8 cellular contexts compared by ENCODE assay signal in the genomic region with DNA sequence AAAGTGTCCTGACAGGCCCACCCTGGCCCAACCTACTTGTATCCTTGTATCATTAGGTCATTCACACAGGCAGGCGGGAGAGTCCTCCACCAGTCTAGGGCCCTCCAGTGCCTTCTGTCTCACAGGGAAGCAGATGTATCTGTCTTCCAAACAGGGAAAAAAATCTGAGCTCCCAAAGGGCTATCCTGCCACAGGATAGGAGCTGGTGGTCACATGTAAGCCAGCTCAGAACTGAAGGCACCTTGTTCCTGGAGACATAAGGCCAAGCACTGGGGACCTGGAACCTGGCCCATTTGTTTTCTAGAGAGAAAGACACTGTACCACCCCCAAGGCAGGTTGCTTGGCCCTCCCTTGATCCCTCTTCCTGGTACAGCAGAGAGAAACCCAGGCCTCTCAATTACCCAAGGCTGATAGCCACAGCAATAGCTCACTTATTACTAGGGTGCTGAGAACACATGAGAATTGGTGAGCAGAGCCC. TPM values are rescaled to one million over a fixed set of nuclear protein-coding genes. Genes with fewer than 3 reads are reported as not detected.
DNase-seq lines count a peak whose midpoint lies in the region; ATAC-seq, FAIRE-seq and TF ChIP-seq lines count a peak whose summit lies in the region.

No MANE protein-coding gene starts in this region.

- no peaks in the 10 kb centered on the region for H4K20me1 ChIP-seq in HepG2 (ENCODE audit: insufficient read depth, low read length)

- H3K4me2 ChIP-seq in HepG2 (ENCODE audit: low read depth, low read length): peak overlapping the region; percentile 82; the same call in 1 of the 2 replicates

- no peaks in the 10 kb centered on the region for H3K36me3 ChIP-seq in HepG2 (replicated peaks in 1 of 2; ENCODE audit: control insufficient read depth in 1 of 2, insufficient read depth in 2 of 2, low read length in 2 of 2)

- no peaks in the 10 kb centered on the region for H3K79me2 ChIP-seq in HepG2 (ENCODE audit: insufficient read depth, low read length)

- TF ChIP-seq EP300 in HepG2 (IDR thresholded peaks at IDR 0.05; ENCODE audit: low read depth in 2 of 2, low read length in 2 of 2) (no peak), HepG2 (CRISPR knock-in tag; IDR thresholded peaks at IDR 0.05; ENCODE audit: borderline replicate concordance) (no peak)

- H3K4me1 Mint-ChIP-seq in activated CD4-positive, alpha-beta T cell treated with anti-CD3 and anti-CD28 coated beads for 36 hours: peaks cover 5% of the 10 kb centered on the region
- peaks cover 7% of the 10 kb centered on the region for H3K4me1 Mint-ChIP-seq in activated CD4-positive, alpha-beta memory T cell treated with anti-CD3 and anti-CD28 coated beads for 36 hours (ENCODE audit: low read depth)

- H3K27me3 ChIP-seq in HepG2 (ENCODE audit: control insufficient read depth in 1 of 2, insufficient read depth in 2 of 2, low read length in 2 of 2): peaks cover 5 to 67% of the 10 kb centered on the region in 2 experiments; a peak in 4 of 5 replicates

- no TSS peak for BruUV-seq in HepG2 (replicated peaks; lab: Mats Ljungman, UMichigan)

- no peak overlapping the region for H3K27ac ChIP-seq in HepG2 (ENCODE audit: extremely low read length, insufficient read depth, low read length)

- no peak for TF ChIP-seq CTCF in HepG2 (CRISPR knock-in tag; IDR thresholded peaks at IDR 0.05)

- in situ Hi-C loops in HepG2 (cut with HindIII; ENCODE audit: extremely low pct_ligation_motif_present, low pct_unique_long_range_greater_than_20kb) (no loop called here), ACHN (cut with HindIII; ENCODE audit: low pct_ligation_motif_present, low pct_unique_long_range_greater_than_20kb, low sequenced_read_pairs) (no loop called here)

- FAIRE-seq in HepG2 (lab: Jason Lieb, UNC): no peak

- intact Hi-C loops in activated CD4-positive, alpha-beta T cell treated with anti-CD3 and anti-CD28 coated beads for 36 hours (cut with DNase I, micrococcal nuclease): loop anchor here (1.0 to 2.0 kb wide), 2 partner anchors 19 to 25 kb away; partner anchors contain the start of genes PLEKHH1 (in 1 of the 2) and TMEM229B (in 1 of the 2)
- intact Hi-C loops in activated CD4-positive, alpha-beta memory T cell treated with anti-CD3 and anti-CD28 coated beads for 36 hours (cut with micrococcal nuclease): no loop called here
- intact Hi-C loops in HepG2 (cut with micrococcal nuclease; ENCODE audit: unreplicated experiment): no loop called here

- 67% methylated on average over 1 of the region's 1 CpG for whole genome bisulfite sequencing in HepG2 (ENCODE audit: low lambda C conversion rate)

- CTCF ChIA-PET in activated CD4-positive, alpha-beta T cell treated with anti-CD3 and anti-CD28 coated beads for 36 hours (lab: Charles Lee): interaction anchor here (0.6 to 1.4 kb wide), 6 partner anchors 12 to 1528 kb away, joined by 3 to 7 read pairs (median 4); partner anchors contain the start of gene PLEKHH1
- CTCF ChIA-PET in activated CD4-positive, alpha-beta memory T cell treated with anti-CD3 and anti-CD28 coated beads for 36 hours (lab: Charles Lee): interaction anchor here (1.2 to 3.7 kb wide), 6 partner anchors 13 to 191 kb away, joined by 3 to 18 read pairs (median 8); no protein-coding TSS in a partner anchor
- CTCF ChIA-PET in HepG2 (lab: Yijun Ruan, JAX; ENCODE audit: low intra/inter-chr PET ratio, low total read pairs): no interaction called here

- peaks cover 25% of the 10 kb centered on the region for H3K4me1 ChIP-seq in HepG2 (ENCODE audit: insufficient read depth, low read length)

- POLR2A ChIA-PET in activated CD4-positive, alpha-beta T cell treated with anti-CD3 and anti-CD28 coated beads for 36 hours (lab: Charles Lee): interaction anchor here (0.6 kb wide), 1 partner anchor 241 kb away, joined by 3 read pairs; no protein-coding TSS in a partner anchor
- POLR2A ChIA-PET in activated CD4-positive, alpha-beta memory T cell treated with anti-CD3 and anti-CD28 coated beads for 36 hours (lab: Charles Lee): no interaction called here
- POLR2A ChIA-PET in HepG2 (lab: Yijun Ruan, JAX): interaction anchor here (0.8 kb wide), 1 partner anchor 13 kb away, joined by 4 read pairs; no protein-coding TSS in a partner anchor

- H3K9me3 ChIP-seq in HepG2 (ENCODE audit: low read length): no peaks in the 10 kb centered on the region

- no peak for ATAC-seq in activated CD4-positive, alpha-beta T cell treated with anti-CD3 and anti-CD28 coated beads for 36 hours
- ATAC-seq in HepG2: peak; percentile 63

- H3K9me3 Mint-ChIP-seq in activated CD4-positive, alpha-beta T cell treated with anti-CD3 and anti-CD28 coated beads for 36 hours (ENCODE audit: low read depth): no peaks in the 10 kb centered on the region
- H3K9me3 Mint-ChIP-seq in activated CD4-positive, alpha-beta memory T cell treated with anti-CD3 and anti-CD28 coated beads for 36 hours: no peaks in the 10 kb centered on the region

- no peak for TF ChIP-seq POLR2A in HepG2 (IDR thresholded peaks at IDR 0.05; ENCODE audit: insufficient read depth in 1 of 2, low read depth in 2 of 2, low read length in 2 of 2)

- no peaks in the 10 kb centered on the region for H3K27me3 Mint-ChIP-seq in activated CD4-positive, alpha-beta T cell treated with anti-CD3 and anti-CD28 coated beads for 36 hours
- no peaks in the 10 kb centered on the region for H3K27me3 Mint-ChIP-seq in activated CD4-positive, alpha-beta memory T cell treated with anti-CD3 and anti-CD28 coated beads for 36 hours

- no peaks in the 10 kb centered on the region for H3K36me3 Mint-ChIP-seq in activated CD4-positive, alpha-beta T cell treated with anti-CD3 and anti-CD28 coated beads for 36 hours (ENCODE audit: low read depth)
- H3K36me3 Mint-ChIP-seq in activated CD4-positive, alpha-beta memory T cell treated with anti-CD3 and anti-CD28 coated beads for 36 hours: no peaks in the 10 kb centered on the region

- no peak for TF ChIP-seq RAD21 in HepG2 (CRISPR knock-in tag; IDR thresholded peaks at IDR 0.05)

- no peak overlapping the region for H3K27ac Mint-ChIP-seq in activated CD4-positive, alpha-beta T cell treated with anti-CD3 and anti-CD28 coated beads for 36 hours
- no peak overlapping the region for H3K27ac Mint-ChIP-seq in activated CD4-positive, alpha-beta memory T cell treated with anti-CD3 and anti-CD28 coated beads for 36 hours

- H3K4me3 Mint-ChIP-seq in activated CD4-positive, alpha-beta T cell treated with anti-CD3 and anti-CD28 coated beads for 36 hours: peak overlapping the region; percentile 70
- peak overlapping the region; percentile 61 for H3K4me3 Mint-ChIP-seq in activated CD4-positive, alpha-beta memory T cell treated with anti-CD3 and anti-CD28 coated beads for 36 hours

- peak overlapping the region in 1 of 3 experiments; percentile 76; a peak in 1 of 6 replicates for H3K4me3 ChIP-seq in HepG2 (replicated peaks in 1 of 3; ENCODE audit: insufficient read depth in 1 of 3, low read depth in 2 of 3, low read length in 3 of 3)

- DNase-seq in activated CD4-positive, alpha-beta T cell treated with anti-CD3 and anti-CD28 coated beads for 36 hours: no peak
- no peak for DNase-seq in activated CD4-positive, alpha-beta T cell treated with anti-CD3 and anti-CD28 coated beads, Interleukin-2, amount 50 U/mL, for 1 hour
- DNase-seq in activated CD4-positive, alpha-beta memory T cell treated with anti-CD3 and anti-CD28 coated beads for 36 hours: no peak
- DNase-seq in HepG2 (ENCODE audit: low spot score) (no peak), superior temporal gyrus (ENCODE audit: extremely low spot score) (peak; percentile 12), NCI-H1930 (lab: John Stamatoyannopoulos, UW) (no peak), ACHN (no peak)
- DNase-seq in stimulated activated naive CD4-positive, alpha-beta T cell (lab: John Stamatoyannopoulos, UW): no peak

- no peak overlapping the region for H3K9ac ChIP-seq in HepG2 (ENCODE audit: insufficient read depth, low read depth, low read length)

- no peak overlapping the region for H2AFZ ChIP-seq in HepG2 (ENCODE audit: low read length)

RNA-seq across cellular contexts. Expression of gene PLEKHH1, which starts 19.4 kb away (rescaled TPM):
- total RNA-seq in activated CD4-positive, alpha-beta T cell treated with anti-CD3 and anti-CD28 coated beads for 36 hours: 1 to 10 TPM; 4.1 to 5.7 TPM
- total RNA-seq in activated CD4-positive, alpha-beta memory T cell treated with anti-CD3 and anti-CD28 coated beads for 36 hours: 1 to 10 TPM; 1.7 to 1.9 TPM
- total RNA-seq in HepG2 (2016; rRNA removed; fragmentation: Illumina TruSeq; extraction: Trizol): 4.8 and 8.6 TPM in 2 replicates
- total RNA-seq in HepG2 (2016; cell fraction: cytosol; rRNA removed; fragmentation: Illumina TruSeq; extraction: Trizol; ENCODE audit: low read depth): 3.3 and 4.8 TPM in 2 replicates
- total RNA-seq in HepG2 (2016; cell fraction: insoluble cytoplasmic fraction; rRNA removed; fragmentation: Illumina TruSeq; extraction: Trizol): 4.6 and 7.6 TPM in 2 replicates
- 3.6 and 3.9 TPM in 2 replicates for total RNA-seq in HepG2 (2016; cell fraction: membrane; rRNA removed; fragmentation: Illumina TruSeq; extraction: Trizol)
- 12.0 and 12.8 TPM in 2 replicates for total RNA-seq in HepG2 (2016; cell fraction: nucleus; rRNA removed; fragmentation: Illumina TruSeq; extraction: Trizol)
- polyA plus RNA-seq in HepG2 (2011; rRNA removed): 15.4 and 15.8 TPM in 2 replicates
- polyA plus RNA-seq in HepG2 (2011; cell fraction: cytosol; rRNA removed): 5.2 and 5.8 TPM in 2 replicates
- polyA plus RNA-seq in HepG2 (2011; cell fraction: nucleus; rRNA removed): 49.9 and 50.8 TPM in 2 replicates
- polyA plus RNA-seq in HepG2 (2012): 7.8 and 9.0 TPM in 2 replicates
- 0.53 and 0.76 TPM in 2 replicates for polyA plus RNA-seq in HepG2 (2016; cell fraction: cytosol; fragmentation: Illumina TruSeq; extraction: Trizol; ENCODE audit: low read depth)
- polyA plus RNA-seq in HepG2 (2016; cell fraction: insoluble cytoplasmic fraction; fragmentation: Illumina TruSeq; extraction: Trizol; ENCODE audit: low read depth): 4.0 and 7.4 TPM in 2 replicates
- 1.5 TPM in 2 replicates for polyA plus RNA-seq in HepG2 (2016; cell fraction: membrane; fragmentation: Illumina TruSeq; extraction: Trizol; ENCODE audit: low read depth)
- 35.8 and 36.7 TPM in 2 replicates for polyA plus RNA-seq in HepG2 (2016; cell fraction: nucleus; fragmentation: Illumina TruSeq; extraction: Trizol; ENCODE audit: insufficient read depth, low read depth)
- 14.0 and 15.2 TPM in 2 replicates for polyA minus RNA-seq in HepG2 (2011; rRNA and poly(A)+ RNA removed; ENCODE audit: low replicate concordance)
- 4.4 and 6.2 TPM in 2 replicates for polyA minus RNA-seq in HepG2 (2011; cell fraction: cytosol; rRNA and poly(A)+ RNA removed)
- polyA minus RNA-seq in HepG2 (2011; cell fraction: nucleus; rRNA and poly(A)+ RNA removed): 22.7 and 29.6 TPM in 2 replicates

RNA-seq across cellular contexts. Expression of gene TMEM229B, which starts 25.1 kb away (rescaled TPM):
- 1 to 10 TPM; 1.3 to 1.5 TPM for total RNA-seq in activated CD4-positive, alpha-beta T cell treated with anti-CD3 and anti-CD28 coated beads for 36 hours
- 1 to 10 TPM in 1 of 2 experiments, under 1 TPM in 1; 0.93 to 1.1 TPM for total RNA-seq in activated CD4-positive, alpha-beta memory T cell treated with anti-CD3 and anti-CD28 coated beads for 36 hours
- total RNA-seq in HepG2 (2016; rRNA removed; fragmentation: Illumina TruSeq; extraction: Trizol): 0.93 and 1.1 TPM in 2 replicates
- total RNA-seq in HepG2 (2016; cell fraction: cytosol; rRNA removed; fragmentation: Illumina TruSeq; extraction: Trizol; ENCODE audit: low read depth): 0.10 and 0.26 TPM in 2 replicates
- total RNA-seq in HepG2 (2016; cell fraction: insoluble cytoplasmic fraction; rRNA removed; fragmentation: Illumina TruSeq; extraction: Trizol): 0.62 and 1.1 TPM in 2 replicates
- 0.46 and 0.55 TPM in 2 replicates for total RNA-seq in HepG2 (2016; cell fraction: membrane; rRNA removed; fragmentation: Illumina TruSeq; extraction: Trizol)
- total RNA-seq in HepG2 (2016; cell fraction: nucleus; rRNA removed; fragmentation: Illumina TruSeq; extraction: Trizol): 0.47 and 0.75 TPM in 2 replicates
- 0.69 and 1.6 TPM in 2 replicates for polyA plus RNA-seq in HepG2 (2011; rRNA removed)
- 0.97 and 1.3 TPM in 2 replicates for polyA plus RNA-seq in HepG2 (2011; cell fraction: cytosol; rRNA removed)
- 0.92 and 1.5 TPM in 2 replicates for polyA plus RNA-seq in HepG2 (2011; cell fraction: nucleus; rRNA removed)
- 0.59 and 2.0 TPM in 2 replicates for polyA plus RNA-seq in HepG2 (2012)
- polyA plus RNA-seq in HepG2 (2016; cell fraction: cytosol; fragmentation: Illumina TruSeq; extraction: Trizol; ENCODE audit: low read depth): 0.05 and 0.12 TPM in 2 replicates
- 0.37 and 1.0 TPM in 2 replicates for polyA plus RNA-seq in HepG2 (2016; cell fraction: insoluble cytoplasmic fraction; fragmentation: Illumina TruSeq; extraction: Trizol; ENCODE audit: low read depth)
- polyA plus RNA-seq in HepG2 (2016; cell fraction: membrane; fragmentation: Illumina TruSeq; extraction: Trizol; ENCODE audit: low read depth): 0.29 and 0.74 TPM in 2 replicates
- 0.71 and 1.0 TPM in 2 replicates for polyA plus RNA-seq in HepG2 (2016; cell fraction: nucleus; fragmentation: Illumina TruSeq; extraction: Trizol; ENCODE audit: insufficient read depth, low read depth)
- 0.19 and 7.1 TPM in 2 replicates for polyA minus RNA-seq in HepG2 (2011; rRNA and poly(A)+ RNA removed; ENCODE audit: low replicate concordance)
- polyA minus RNA-seq in HepG2 (2011; cell fraction: cytosol; rRNA and poly(A)+ RNA removed): 0.44 and 1.3 TPM in 2 replicates
- polyA minus RNA-seq in HepG2 (2011; cell fraction: nucleus; rRNA and poly(A)+ RNA removed): 3.2 and 4.6 TPM in 2 replicates

Comparison
In these comparisons a context has a peak if more than half of its experiments do, and no peak if none do; other contexts are left out.
1. intact Hi-C loops: an anchor here in activated CD4-positive, alpha-beta T cell treated with anti-CD3 and anti-CD28 coated beads for 36 hours (1.0 to 2.0 kb wide); none called in activated CD4-positive, alpha-beta memory T cell treated with anti-CD3 and anti-CD28 coated beads for 36 hours and HepG2.